In the genomic region with DNA sequence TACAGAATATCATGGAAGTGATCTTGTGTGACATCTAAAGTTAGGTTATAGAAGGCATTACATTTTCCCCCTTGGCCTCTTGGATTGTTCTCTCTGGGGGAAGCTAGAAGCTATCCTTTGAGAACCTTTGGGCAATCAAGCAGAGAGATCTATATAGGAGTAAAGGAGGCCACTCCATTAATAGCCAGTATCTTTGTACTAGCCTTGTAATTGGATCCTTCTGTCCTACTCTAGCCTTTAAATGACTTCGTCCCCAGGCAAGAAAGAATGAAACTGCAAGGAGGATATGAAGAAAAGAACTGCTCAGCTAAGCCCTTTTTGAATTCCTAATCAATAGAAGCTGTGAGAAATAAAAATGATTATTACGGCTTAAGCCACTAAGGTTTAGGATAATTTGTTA, we compare ENCODE assay signal across 19 cellular contexts.
"Had no signal": no experiment of that assay in that cellular context is flagged by ENCODE, and none has a peak within 500 bp of the region (broad histone marks: within the 10 kb centered on the region; RNA-seq: fewer than 3 reads in every experiment).

No MANE protein-coding gene starts in this region.

- H3K36me3 ChIP-seq: right lobe of liver, thyroid gland had no signal

- H3K4me1 ChIP-seq: thyroid gland had no signal

- DNase-seq: activated CD4-positive, alpha-beta T cell treated with anti-CD3 and anti-CD28 coated beads, Interleukin-2, amount 10 ng/mL, durations not matched to agents 7 days and 5 days; activated CD4-positive, CD25-positive, alpha-beta regulatory T cell treated with anti-CD3 and anti-CD28 coated beads, Interleukin-2, amount 50 U/mL, for 72 hours; activated CD8-positive, alpha-beta T cell treated with anti-CD3 and anti-CD28 coated beads, Interleukin-2, amount 10 ng/mL, durations not matched to agents 7 days and 5 days; effector memory CD4-positive, alpha-beta T cell; foreskin melanocyte; hippocampal formation; left ventricle myocardium superior; mammary epithelial cell; midbrain; natural killer cell; nucleus accumbens; right lobe of liver; stimulated activated CD4-positive, alpha-beta T cell treated with anti-CD3 and anti-CD28 coated beads, Interleukin-1b, Interleukin-23, amount 100 ng/mL, for 48 hours; substantia nigra; thyroid gland had no signal

- H3K27me3 ChIP-seq: right lobe of liver, thyroid gland had no signal

- ATAC-seq: activated CD8-positive, alpha-beta T cell treated with anti-CD3 and anti-CD28 coated beads, Interleukin-2, amount 10 ng/mL, durations not matched to agents 7 days and 5 days; activated naive CD4-positive, alpha-beta T cell treated with anti-CD3 and anti-CD28 coated beads, Interleukin-2, amount 50 U/mL, for 72 hours; activated T-helper 17 cell treated with anti-CD3 and anti-CD28 coated beads, Interleukin-2, amount 50 U/mL, for 72 hours; left ventricle myocardium superior; natural killer cell; right lobe of liver had no signal

- H3K9me3 ChIP-seq: right lobe of liver, thyroid gland had no signal

- H3K27ac ChIP-seq: right lobe of liver, skin epidermis, thyroid gland, VCaP had no signal

- H3K4me3 ChIP-seq: right lobe of liver, skin epidermis, thyroid gland had no signal
